1 cellular context compared by ENCODE assay signal in genomic region chr18:10404148-10404547, GRCh38.
TF ChIP-seq lines count a peak whose summit lies in the region.

No MANE protein-coding gene starts in this region.

TF ChIP-seq in neural cell, 6 proteins besides CTCF, POLR2A, EP300 and RAD21 (continued from another document):
- TF ChIP-seq TAF1 (IDR thresholded peaks at IDR 0.05; ENCODE audit: low read depth) = no peak
- no peak for TF ChIP-seq REST (IDR thresholded peaks at IDR 0.05; ENCODE audit: borderline replicate concordance)
- no peak for TF ChIP-seq POLR2AphosphoS5 (IDR thresholded peaks at IDR 0.05)
